24 cellular contexts compared by ENCODE assay signal in the genomic region with DNA sequence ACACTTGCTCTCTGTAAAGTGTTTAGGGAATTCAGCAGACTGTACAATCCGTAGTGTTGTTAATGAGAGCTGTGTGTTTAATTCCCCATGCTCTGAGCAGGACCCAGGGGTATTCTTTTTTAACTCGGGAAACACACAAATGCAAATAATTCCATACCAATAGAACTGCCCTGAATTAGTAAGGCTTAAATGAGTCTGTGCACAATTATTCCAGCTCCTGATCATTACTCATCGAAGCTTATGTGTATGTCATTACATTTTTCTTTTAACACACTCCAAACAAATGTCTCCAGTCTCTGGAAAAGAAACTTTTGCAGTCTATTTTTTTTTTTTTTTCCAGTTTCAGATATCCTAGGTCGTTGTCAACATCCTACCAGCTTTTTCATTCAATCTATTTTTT.
DNase-seq lines count a peak whose midpoint lies in the region; ATAC-seq, FAIRE-seq and TF ChIP-seq lines count a peak whose summit lies in the region.
"Had no signal": no experiment of that assay in that cellular context is flagged by ENCODE, and none has a peak within 500 bp of the region (broad histone marks: within the 10 kb centered on the region; RNA-seq: fewer than 3 reads in every experiment).

No MANE protein-coding gene starts in this region.

- no peaks in the 10 kb centered on the region for H3K9me3 Mint-ChIP-seq in astrocyte (ENCODE audit: unreplicated experiment)
- H3K9me3 Mint-ChIP-seq in neural crest cell, result peaks cover 11% of the 10 kb centered on the region

- no peak overlapping the region for H4K5ac ChIP-seq in IMR-90 (ENCODE audit: low read depth, low read length)

- no peak overlapping the region for H3K4me3 ChIP-seq in BLaER1 treated with 17β-estradiol and CSF1 and Interleukin-3, amounts not matched to agents 10 nM and 100 nM
- H3K4me3 ChIP-seq in IMR-90 (ENCODE audit: insufficient read depth, low read depth, low read length) (no peak overlapping the region), astrocyte (ENCODE audit: insufficient read depth, low read depth, low read length) (no peak overlapping the region), sigmoid colon (no peak overlapping the region)
- H3K4me3 ChIP-seq: MG63 had no signal

- H3K27me3 Mint-ChIP-seq in astrocyte (ENCODE audit: low read depth, unreplicated experiment), result peaks cover 2% of the 10 kb centered on the region
- no peaks in the 10 kb centered on the region for H3K27me3 Mint-ChIP-seq in neural crest cell (ENCODE audit: low read depth)

- peaks cover 1% of the 10 kb centered on the region for H3K36me3 Mint-ChIP-seq in astrocyte (ENCODE audit: low read depth, unreplicated experiment)
- no peaks in the 10 kb centered on the region for H3K36me3 Mint-ChIP-seq in neural crest cell (ENCODE audit: low read depth)
- H3K36me3 Mint-ChIP-seq: CD8-positive, alpha-beta T cell had no signal

- no peak for TF ChIP-seq CTCF in IMR-90 (conservative IDR thresholded peaks at IDR 0.05; ENCODE audit: low read depth, low read length)
- no peak for TF ChIP-seq CTCF in astrocyte (IDR thresholded peaks at IDR 0.05; ENCODE audit: insufficient read depth, low read depth, low read length)
- no peak for TF ChIP-seq CTCF in neural crest cell (conservative IDR thresholded peaks at IDR 0.05)
- TF ChIP-seq CTCF in sigmoid colon (IDR thresholded peaks at IDR 0.05), result no peak

- H3K4me1 Mint-ChIP-seq in astrocyte (ENCODE audit: low read depth, unreplicated experiment) (peaks cover 1% of the 10 kb centered on the region), neural crest cell (no peaks in the 10 kb centered on the region)

- H4K91ac ChIP-seq in IMR-90 (ENCODE audit: insufficient read depth, low read depth, low read length), result no peak overlapping the region

- H3K4me3 Mint-ChIP-seq in astrocyte (ENCODE audit: unreplicated experiment) (no peak overlapping the region), neural crest cell (no peak overlapping the region)
- H3K4me3 Mint-ChIP-seq: CD8-positive, alpha-beta T cell had no signal

- no peak overlapping the region for H2BK5ac ChIP-seq in IMR-90 (ENCODE audit: low read depth, low read length, poor library complexity, severe bottlenecking)

- H3K14ac ChIP-seq in IMR-90 (replicated peaks; ENCODE audit: low read depth, low read length), result no peak overlapping the region

- H3K56ac ChIP-seq in IMR-90 (ENCODE audit: extremely low read depth, insufficient read depth, low read length), result no peak overlapping the region

- peak; percentile 62 for ATAC-seq in IMR-90 (ENCODE audit: low read depth)
- ATAC-seq: CD8-positive, alpha-beta T cell had no signal

- no peak overlapping the region for H2AFZ ChIP-seq in IMR-90 (replicated peaks; ENCODE audit: low read length, poor library complexity)
- no peak overlapping the region for H2AFZ ChIP-seq in astrocyte (ENCODE audit: low read depth, low read length)

- H3K9me1 ChIP-seq in IMR-90 (ENCODE audit: insufficient read depth, low read length), result no peaks in the 10 kb centered on the region

- DNase-seq in IMR-90 (no peak), astrocyte (ENCODE audit: low read depth) (peak; percentile 6), neural crest cell (ENCODE audit: low read depth, low spot score) (no peak), mesenteric fat pad (ENCODE audit: low spot score) (no peak), SKM-1 (lab: John Stamatoyannopoulos, UW; ENCODE audit: unreplicated experiment) (no peak), sigmoid colon (no peak), NCI-H748 (lab: John Stamatoyannopoulos, UW; ENCODE audit: unreplicated experiment) (no peak)
- DNase-seq: C1 segment of cervical spinal cord; Caco-2; CD8-positive, alpha-beta T cell; DMS 273 treated with DMSO at 0.1 percent for 48 hours; DMS79; GOT3; HCEC 1CT; KG1; MG63; NCI-H1105 treated with DMSO at 0.1 percent for 48 hours; NCI-H1694; NCI-H2081 treated with DMSO at 0.1 percent for 48 hours; NCI-H524 had no signal

- intact Hi-C loops in IMR-90 (cut with micrococcal nuclease), result no loop called here
- intact Hi-C loops in sigmoid colon (cut with DNase I), result no loop called here

- TF ChIP-seq RAD21 in IMR-90 (IDR thresholded peaks at IDR 0.05; ENCODE audit: low read length), result no peak

- H3K27ac ChIP-seq in BLaER1 treated with 17β-estradiol and CSF1 and Interleukin-3, amounts not matched to agents 10 nM and 100 nM, result no peak overlapping the region
- H3K27ac ChIP-seq in IMR-90 (ENCODE audit: insufficient read depth, low read length) (no peak overlapping the region), astrocyte (ENCODE audit: low read depth, low read length) (no peak overlapping the region), sigmoid colon (no peak overlapping the region)
- H3K27ac ChIP-seq: RWPE1 had no signal

- POLR2A ChIA-PET in IMR-90 (lab: Charles Lee; ENCODE audit: unreplicated experiment), result no interaction called here

- no peak overlapping the region for H3K9ac ChIP-seq in BLaER1 treated with 17β-estradiol and CSF1 and Interleukin-3, amounts not matched to agents 10 nM and 100 nM
- H3K9ac ChIP-seq in IMR-90 (ENCODE audit: low read depth, low read length) (no peak overlapping the region), astrocyte (ENCODE audit: low read length) (no peak overlapping the region)

- no peaks in the 10 kb centered on the region for H3K36me3 ChIP-seq in BLaER1 treated with 17β-estradiol and CSF1 and Interleukin-3, amounts not matched to agents 10 nM and 100 nM
- H3K36me3 ChIP-seq in IMR-90 (ENCODE audit: control insufficient read depth, insufficient read depth, low read length) (no peaks in the 10 kb centered on the region), astrocyte (ENCODE audit: insufficient read depth, low read length) (no peaks in the 10 kb centered on the region), sigmoid colon (no peaks in the 10 kb centered on the region)
- H3K36me3 ChIP-seq: MG63 had no signal

- in situ Hi-C loops in IMR-90 (cut with MboI; ENCODE audit: low sequenced_read_pairs), result no loop called here

- WGBS in IMR-90 (ENCODE audit: extremely low coverage in 2 of 2, insufficient read length in 1 of 2), 2 experiments, result no CpG with 5 or more reads among the region's 4 CpGs
- 27 to 49% methylated on average over 4 of the region's 4 CpGs for WGBS in sigmoid colon, 2 donors

- no peaks in the 10 kb centered on the region for H3K79me1 ChIP-seq in IMR-90 (ENCODE audit: low read depth in 1 of 2, low read length in 2 of 2)

- peaks cover 0 to 18% (median 7%) of the 10 kb centered on the region in 10 experiments; a peak in 9 of 20 replicates for H3K4me1 ChIP-seq in BLaER1 treated with 17β-estradiol and CSF1 and Interleukin-3, amounts not matched to agents 10 nM and 100 nM
- H3K4me1 ChIP-seq in IMR-90 (ENCODE audit: control insufficient read depth, insufficient read depth, low read length), result peaks cover 4% of the 10 kb centered on the region
- H3K4me1 ChIP-seq in astrocyte (ENCODE audit: insufficient read depth, low read length), result no peaks in the 10 kb centered on the region
- H3K4me1 ChIP-seq in sigmoid colon, result peaks cover 0 to 11% (median 8%) of the 10 kb centered on the region in 4 donors
- H3K4me1 ChIP-seq: Caco-2 had no signal

- CTCF ChIA-PET in IMR-90 (lab: Yijun Ruan, JAX), result interaction anchor here (0.6 to 1.1 kb wide), 3 partner anchors 10 to 437 kb away, joined by 3 to 4 read pairs (median 3); no protein-coding TSS in a partner anchor

- H3K18ac ChIP-seq in IMR-90 (ENCODE audit: low read depth, low read length), result peak overlapping the region; percentile 18; the same call in 1 of the 2 replicates

- H2AK9ac ChIP-seq in IMR-90 (replicated peaks; ENCODE audit: low read depth, low read length, poor library complexity), result no peak overlapping the region

- H3K23ac ChIP-seq in IMR-90 (ENCODE audit: low read depth, low read length), result no peak overlapping the region

- FAIRE-seq in astrocyte (lab: Jason Lieb, UNC), result no peak
- FAIRE-seq: A204.1, GM18507 had no signal

- no peak overlapping the region for H2BK20ac ChIP-seq in IMR-90 (ENCODE audit: low read depth, low read length)

- no peak overlapping the region for H2BK15ac ChIP-seq in IMR-90 (ENCODE audit: low read depth, low read length)

- H4K20me1 ChIP-seq in BLaER1 treated with 17β-estradiol and CSF1 and Interleukin-3, amounts not matched to agents 10 nM and 100 nM, result no peaks in the 10 kb centered on the region
- no peaks in the 10 kb centered on the region; the same call in 1 of the 2 replicates for H4K20me1 ChIP-seq in IMR-90 (ENCODE audit: insufficient read depth, low read length)
- H4K20me1 ChIP-seq in astrocyte (ENCODE audit: insufficient read depth, low read length), result no peaks in the 10 kb centered on the region

- peaks cover 8 to 28% (median 22%) of the 10 kb centered on the region in 11 experiments; a peak in 20 of 22 replicates for H3K9me3 ChIP-seq in BLaER1 treated with 17β-estradiol and CSF1 and Interleukin-3, amounts not matched to agents 10 nM and 100 nM (replicated peaks in 1 of 11)
- H3K9me3 ChIP-seq in IMR-90 (ENCODE audit: control insufficient read depth, insufficient read depth, low read length) (no peaks in the 10 kb centered on the region), astrocyte (ENCODE audit: insufficient read depth, low read depth, low read length) (peaks cover 3% of the 10 kb centered on the region), sigmoid colon (no peaks in the 10 kb centered on the region)
- H3K9me3 ChIP-seq: Caco-2, MG63 had no signal

- H2AK5ac ChIP-seq in IMR-90 (ENCODE audit: low read depth, low read length), result no peak overlapping the region

- no peaks in the 10 kb centered on the region for H3K79me2 ChIP-seq in astrocyte (ENCODE audit: insufficient read depth, low read length)

- no TSS peak for BruUV-seq in IMR-90 (replicated peaks; lab: Mats Ljungman, UMichigan)

- H3K4ac ChIP-seq in IMR-90 (ENCODE audit: low read depth, low read length), result no peak overlapping the region

- dilution Hi-C loops in IMR-90 (cut with HindIII; ENCODE audit: low sequenced_read_pairs, unreplicated experiment), result no loop called here

- TF ChIP-seq EP300 in sigmoid colon (IDR thresholded peaks at IDR 0.05), result no peak

- H3K4me2 ChIP-seq in BLaER1 treated with 17β-estradiol and CSF1 and Interleukin-3, amounts not matched to agents 10 nM and 100 nM, result peak overlapping the region in 8 of 11 experiments; percentile 2 to 52 (median 30); a peak in 12 of 22 replicates
- H3K4me2 ChIP-seq in IMR-90 (ENCODE audit: low read depth, low read length), result peak overlapping the region; percentile 27; the same call in 1 of the 2 replicates
- no peak overlapping the region for H3K4me2 ChIP-seq in astrocyte (ENCODE audit: low read length)

- H2BK120ac ChIP-seq in IMR-90 (ENCODE audit: low read depth, low read length), result no peak overlapping the region

- no peak for TF ChIP-seq POLR2A in IMR-90 (IDR thresholded peaks at IDR 0.05; ENCODE audit: low read depth, low read length)
- TF ChIP-seq POLR2A in sigmoid colon (IDR thresholded peaks at IDR 0.05), result no peak

- H4K8ac ChIP-seq in IMR-90 (ENCODE audit: low read depth in 2 of 2, low read length in 2 of 2), result no peak overlapping the region

- H3K27ac Mint-ChIP-seq in astrocyte (ENCODE audit: unreplicated experiment) (no peak overlapping the region), neural crest cell (ENCODE audit: unreplicated experiment) (peak overlapping the region; percentile 43)
- H3K27ac Mint-ChIP-seq: CD8-positive, alpha-beta T cell had no signal

- no peaks in the 10 kb centered on the region for H3K27me3 ChIP-seq in BLaER1 treated with 17β-estradiol and CSF1 and Interleukin-3, amounts not matched to agents 10 nM and 100 nM
- H3K27me3 ChIP-seq in IMR-90 (ENCODE audit: control insufficient read depth, insufficient read depth, low read length) (no peaks in the 10 kb centered on the region), astrocyte (ENCODE audit: insufficient read depth, low read length) (no peaks in the 10 kb centered on the region), sigmoid colon (no peaks in the 10 kb centered on the region)
- H3K27me3 ChIP-seq: MG63 had no signal
